In genomic region chr1:33370286-33370685, GRCh38 we compare ENCODE assay signal across 1 cellular context.
TF ChIP-seq lines count a peak whose summit lies in the region.

No MANE protein-coding gene starts in this region.

TF ChIP-seq in HepG2, 621 proteins besides CTCF, POLR2A, EP300 and RAD21 (continued from another document):
- TF ChIP-seq ZBTB33 (CRISPR knock-in tag; IDR thresholded peaks at IDR 0.05) = no peak
- TF ChIP-seq SP140L (CRISPR knock-in tag; IDR thresholded peaks at IDR 0.05; ENCODE audit: borderline replicate concordance) = no peak
- no peak for TF ChIP-seq ARNTL (CRISPR knock-in tag; IDR thresholded peaks at IDR 0.05)
- no peak for TF ChIP-seq ZNF546 (CRISPR knock-in tag; conservative IDR thresholded peaks at IDR 0.05)
TF ChIP-seq in HepG2: peak in this region for 0.
